Comparison of ENCODE assay signal across 8 cellular contexts in genomic region chr10:56360967-56361841, GRCh38. TPM values are rescaled to one million over a fixed set of nuclear protein-coding genes. Genes with fewer than 3 reads are reported as not detected.
DNase-seq lines count a peak whose midpoint lies in the region; ATAC-seq and TF ChIP-seq lines count a peak whose summit lies in the region.

TSS of gene ZWINT (minus strand) at chr10:56361259. CDS start at chr10:56361236, 23 bp downstream.

- no peaks in the 10 kb centered on the region for H3K9me3 ChIP-seq in BLaER1 treated with 17β-estradiol and CSF1 and Interleukin-3, amounts not matched to agents 10 nM and 100 nM (replicated peaks in 1 of 11)

- H3K4me3 ChIP-seq in BLaER1 treated with 17β-estradiol and CSF1 and Interleukin-3, amounts not matched to agents 10 nM and 100 nM = peak within 1 kb of the TSS; percentile 70 to 93 (median 80)
- H3K4me3 ChIP-seq in coronary artery = peak within 1 kb of the TSS; percentile 80

- H3K27me3 ChIP-seq in BLaER1 treated with 17β-estradiol and CSF1 and Interleukin-3, amounts not matched to agents 10 nM and 100 nM = no peaks in the 10 kb centered on the region

- intact Hi-C loops in left colon (cut with DNase I, micrococcal nuclease) = no loop called here

- peak within 1 kb of the TSS; percentile 32 to 92 (median 86); a peak in 21 of 22 replicates for H3K27ac ChIP-seq in BLaER1 treated with 17β-estradiol and CSF1 and Interleukin-3, amounts not matched to agents 10 nM and 100 nM
- H3K27ac ChIP-seq in coronary artery = no peak within 1 kb of the TSS

- no peak for TF ChIP-seq CTCF in coronary artery (IDR thresholded peaks at IDR 0.05)

- H4K20me1 ChIP-seq in BLaER1 treated with 17β-estradiol and CSF1 and Interleukin-3, amounts not matched to agents 10 nM and 100 nM = peaks cover 0 to 10% (median 0%) of the 10 kb centered on the region in 11 experiments; a peak in 1 of 22 replicates

- ATAC-seq in GM19328 (IDR thresholded peaks at IDR 0.05; ENCODE audit: unreplicated experiment) (peak; percentile 99), HG03469 (IDR thresholded peaks at IDR 0.05; ENCODE audit: unreplicated experiment) (peak; percentile 99), left colon (peak; percentile 99)

- peak within 1 kb of the TSS; percentile 82 to 93 (median 90) for H3K9ac ChIP-seq in BLaER1 treated with 17β-estradiol and CSF1 and Interleukin-3, amounts not matched to agents 10 nM and 100 nM

- H3K36me3 ChIP-seq in BLaER1 treated with 17β-estradiol and CSF1 and Interleukin-3, amounts not matched to agents 10 nM and 100 nM = peaks cover 11 to 42% (median 30%) of the 10 kb centered on the region in 11 experiments; a peak in 21 of 22 replicates

- DNase-seq in NCI-H526 (lab: John Stamatoyannopoulos, UW) (peak; percentile 83 to 95), coronary artery (ENCODE audit: low spot score) (peak; percentile 94), left colon (peak; percentile 95)
- DNase-seq in activated CD4-positive, alpha-beta T cell treated with anti-CD3 and anti-CD28 coated beads for 48 hours = peak; percentile 95
- peak; percentile 86 to 87 for DNase-seq in stimulated activated CD4-positive, alpha-beta T cell treated with anti-CD3 and anti-CD28 coated beads, Interleukin-1b, Interleukin-23, amount 100 ng/mL, for 4 hours (ENCODE audit: low read depth in 2 of 2)

- H3K4me2 ChIP-seq in BLaER1 treated with 17β-estradiol and CSF1 and Interleukin-3, amounts not matched to agents 10 nM and 100 nM = peak within 1 kb of the TSS; percentile 81 to 100 (median 92)

- H3K4me1 ChIP-seq in BLaER1 treated with 17β-estradiol and CSF1 and Interleukin-3, amounts not matched to agents 10 nM and 100 nM = peaks cover 13 to 41% (median 32%) of the 10 kb centered on the region in 10 experiments

RNA-seq across cellular contexts. Expression of gene ZWINT, which starts in this region (rescaled TPM):
- 10 to 100 TPM; 12.0 to 20.7 TPM for total RNA-seq in left colon

Comparison
In these comparisons a context has a peak if more than half of its experiments do, and no peak if none do; other contexts are left out.
1. H3K27ac ChIP-seq: peak in BLaER1 treated with 17β-estradiol and CSF1 and Interleukin-3, amounts not matched to agents 10 nM and 100 nM (11 of 11); none in coronary artery (0 of 2).
2. Peak in every context shown above with its lines, with median percentiles within 50 percentile points of each other: ATAC-seq and DNase-seq.